Comparison of ENCODE assay signal across 13 cellular contexts in genomic region chr5:80187691-80188090, GRCh38.
DNase-seq lines count a peak whose midpoint lies in the region; ATAC-seq, FAIRE-seq and TF ChIP-seq lines count a peak whose summit lies in the region.
"Had no signal": no experiment of that assay in that cellular context is flagged by ENCODE, and none has a peak within 500 bp of the region (broad histone marks: within the 10 kb centered on the region; RNA-seq: fewer than 3 reads in every experiment).

No MANE protein-coding gene starts in this region.

- peaks cover 11% of the 10 kb centered on the region; the same call in 1 of the 2 replicates for H3K79me2 ChIP-seq in H9 (ENCODE audit: insufficient read depth, low read length)

- H3K27me3 Mint-ChIP-seq in CD4-positive, CD25-positive, alpha-beta regulatory T cell: peaks cover 4% of the 10 kb centered on the region
- no peaks in the 10 kb centered on the region for H3K27me3 Mint-ChIP-seq in H9 (ENCODE audit: low read depth)
- H3K27me3 Mint-ChIP-seq in activated naive CD8-positive, alpha-beta T cell: no peaks in the 10 kb centered on the region
- no peaks in the 10 kb centered on the region for H3K27me3 Mint-ChIP-seq in nephron progenitor cell (ENCODE audit: low read depth, poor library complexity)

- peaks cover 86% of the 10 kb centered on the region for H3K4me1 ChIP-seq in CD4-positive, CD25-positive, alpha-beta regulatory T cell (ENCODE audit: control insufficient read depth, insufficient read depth, low read length, poor library complexity, severe bottlenecking)
- H3K4me1 ChIP-seq in H9 (ENCODE audit: insufficient read depth, low read length) (peaks cover 26% of the 10 kb centered on the region), small intestine (ENCODE audit: control insufficient read depth in 2 of 2, insufficient read depth in 1 of 2, low read depth in 1 of 2, low read length in 1 of 2) (peaks cover 1 to 14% of the 10 kb centered on the region in 2 donors)

- FAIRE-seq in small intestine (lab: Jason Lieb, UNC): no peak
- FAIRE-seq: K562, RCC 7860 had no signal

- no CpG with 5 or more reads among the region's 6 CpGs for WGBS in H9 (ENCODE audit: extremely low coverage, insufficient read length, low lambda C conversion rate)
- 79 to 82% (median 81%) methylated on average over 6 of the region's 6 CpGs for WGBS in small intestine, 3 donors

- H2BK5ac ChIP-seq in H9 (ENCODE audit: insufficient read length, low read length): no peak overlapping the region

- H3K79me1 ChIP-seq in H9 (ENCODE audit: insufficient read depth, low read depth, low read length, poor library complexity, severe bottlenecking): peaks cover 2% of the 10 kb centered on the region

- peaks cover 16% of the 10 kb centered on the region for H3K36me3 Mint-ChIP-seq in CD4-positive, CD25-positive, alpha-beta regulatory T cell
- no peaks in the 10 kb centered on the region for H3K36me3 Mint-ChIP-seq in H9 (ENCODE audit: insufficient read depth in 1 of 3, low read depth in 3 of 3)
- peaks cover 3% of the 10 kb centered on the region for H3K36me3 Mint-ChIP-seq in activated naive CD8-positive, alpha-beta T cell
- peaks cover 12% of the 10 kb centered on the region for H3K36me3 Mint-ChIP-seq in nephron progenitor cell (ENCODE audit: low read depth)

- H3K56ac ChIP-seq in H9 (ENCODE audit: insufficient read length, low read depth, low read length): no peak overlapping the region

- no peak overlapping the region for H3K9ac ChIP-seq in H9 (ENCODE audit: extremely low read depth, insufficient read length, low read length)

- H4K5ac ChIP-seq in H9 (ENCODE audit: insufficient read length, low read depth, low read length): no peak overlapping the region

- no peaks in the 10 kb centered on the region for H3K27me3 ChIP-seq in CD4-positive, CD25-positive, alpha-beta regulatory T cell (ENCODE audit: control insufficient read depth, insufficient read depth, low read length)
- no peaks in the 10 kb centered on the region for H3K27me3 ChIP-seq in H9 (ENCODE audit: insufficient read depth, low read length)
- H3K27me3 ChIP-seq in small intestine (ENCODE audit: control insufficient read depth in 2 of 2, insufficient read depth in 2 of 2, low read length in 2 of 2): no peaks in the 10 kb centered on the region

- peak overlapping the region; percentile 9 to 75 (median 73) for H3K4me3 Mint-ChIP-seq in CD4-positive, CD25-positive, alpha-beta regulatory T cell
- H3K4me3 Mint-ChIP-seq in H9 (no peak overlapping the region; a peak in 1 of 5 replicates), nephron progenitor cell (no peak overlapping the region)
- H3K4me3 Mint-ChIP-seq in activated naive CD8-positive, alpha-beta T cell: peak overlapping the region; percentile 71

- no peak for ATAC-seq in CD4-positive, CD25-positive, alpha-beta regulatory T cell (ENCODE audit: low read depth in 2 of 2)
- ATAC-seq in sciatic nerve (no peak), GM21737 (IDR thresholded peaks at IDR 0.05; ENCODE audit: unreplicated experiment) (no peak)
- ATAC-seq: K562 had no signal

- no peak overlapping the region for H4K8ac ChIP-seq in H9 (replicated peaks; ENCODE audit: insufficient read length, low read depth, low read length)

- no peaks in the 10 kb centered on the region for H3K9me3 ChIP-seq in CD4-positive, CD25-positive, alpha-beta regulatory T cell (ENCODE audit: control insufficient read depth in 2 of 2, low read length in 2 of 2)
- H3K9me3 ChIP-seq in H9 (ENCODE audit: control insufficient read depth, low read depth, low read length) (no peaks in the 10 kb centered on the region), small intestine (ENCODE audit: control insufficient read depth, low read depth) (no peaks in the 10 kb centered on the region)

- H3K4me1 Mint-ChIP-seq in CD4-positive, CD25-positive, alpha-beta regulatory T cell: peaks cover 22 to 93% (median 81%) of the 10 kb centered on the region in 4 donors
- H3K4me1 Mint-ChIP-seq in H9: peaks cover 73 to 80% of the 10 kb centered on the region in 2 experiments
- H3K4me1 Mint-ChIP-seq in activated naive CD8-positive, alpha-beta T cell (ENCODE audit: low read depth): peaks cover 89% of the 10 kb centered on the region
- H3K4me1 Mint-ChIP-seq in nephron progenitor cell: peaks cover 85% of the 10 kb centered on the region

- no peak overlapping the region for H3K23ac ChIP-seq in H9 (ENCODE audit: insufficient read length, low read depth, low read length)

- peaks cover 0 to 1% (median 0%) of the 10 kb centered on the region in 7 donors for H3K9me3 Mint-ChIP-seq in CD4-positive, CD25-positive, alpha-beta regulatory T cell
- H3K9me3 Mint-ChIP-seq in H9: no peaks in the 10 kb centered on the region
- no peaks in the 10 kb centered on the region for H3K9me3 Mint-ChIP-seq in activated naive CD8-positive, alpha-beta T cell (ENCODE audit: low read depth)
- H3K9me3 Mint-ChIP-seq in nephron progenitor cell: no peaks in the 10 kb centered on the region

- no peak for TF ChIP-seq CTCF in H9 (conservative IDR thresholded peaks at IDR 0.05)
- TF ChIP-seq CTCF in nephron progenitor cell (IDR thresholded peaks at IDR 0.05): no peak

- H3K27ac Mint-ChIP-seq in CD4-positive, CD25-positive, alpha-beta regulatory T cell: peak overlapping the region; percentile 71 to 99 (median 99)
- H3K27ac Mint-ChIP-seq in H9 (peak overlapping the region; percentile 96 to 98 (median 97); a peak in 5 of 7 replicates), nephron progenitor cell (peak overlapping the region; percentile 79)
- peak overlapping the region; percentile 94 for H3K27ac Mint-ChIP-seq in activated naive CD8-positive, alpha-beta T cell

- no peak overlapping the region for H3K4ac ChIP-seq in H9 (ENCODE audit: low read depth, low read length)

- H4K20me1 ChIP-seq in H9 (ENCODE audit: control insufficient read depth, insufficient read depth, insufficient read length): no peaks in the 10 kb centered on the region

- H2BK20ac ChIP-seq in H9 (ENCODE audit: low read depth, low read length, poor library complexity, severe bottlenecking): no peak overlapping the region

- H3K23me2 ChIP-seq in H9 (ENCODE audit: insufficient read length, low read depth, low read length, poor library complexity, severe bottlenecking): no peaks in the 10 kb centered on the region

- H4K91ac ChIP-seq in H9 (ENCODE audit: insufficient read length, low read depth, low read length): no peak overlapping the region

- no peak overlapping the region for H3K18ac ChIP-seq in H9 (ENCODE audit: insufficient read length, low read depth, low read length)

- H2BK15ac ChIP-seq in H9 (ENCODE audit: low read depth, low read length): no peak overlapping the region

- H2AFZ ChIP-seq in H9 (ENCODE audit: low read length): no peak overlapping the region

- no peak overlapping the region for H3K4me2 ChIP-seq in H9 (ENCODE audit: insufficient read depth, insufficient read length, low read length)

- peak overlapping the region; percentile 75 for H3K27ac ChIP-seq in CD4-positive, CD25-positive, alpha-beta regulatory T cell (ENCODE audit: insufficient read depth, low read length, poor library complexity, severe bottlenecking)
- H3K27ac ChIP-seq in H9 (ENCODE audit: insufficient read length, low read depth, low read length): peak overlapping the region; percentile 28
- H3K27ac ChIP-seq in small intestine (ENCODE audit: low read depth in 1 of 2, low read length in 1 of 2): no peak overlapping the region

- intact Hi-C loops in sciatic nerve (cut with DNase I): no loop called here

- H2BK12ac ChIP-seq in H9 (ENCODE audit: insufficient read length, low read depth, low read length): no peak overlapping the region

- H3K4me3 ChIP-seq in CD4-positive, CD25-positive, alpha-beta regulatory T cell (ENCODE audit: low read depth, low read length): no peak overlapping the region
- H3K4me3 ChIP-seq in small intestine (ENCODE audit: low read depth in 1 of 2, low read length in 2 of 2): no peak overlapping the region
- H3K4me3 ChIP-seq: K562 had no signal

- no peak overlapping the region for H3K14ac ChIP-seq in H9 (ENCODE audit: insufficient read depth, low read length)

- H3T11ph ChIP-seq in H9 (ENCODE audit: low read length): no peak overlapping the region

- H2BK120ac ChIP-seq in H9 (ENCODE audit: low read depth, low read length, poor library complexity, severe bottlenecking): no peak overlapping the region

- DNase-seq in CD4-positive, CD25-positive, alpha-beta regulatory T cell: no peak
- no peak for DNase-seq in H9
- DNase-seq in nephron progenitor cell: no peak
- DNase-seq in small intestine: no peak
- DNase-seq in sciatic nerve (ENCODE audit: low spot score): no peak
- no peak for DNase-seq in NCI-H1048 (lab: John Stamatoyannopoulos, UW)
- DNase-seq: NCI-H2171; stimulated activated CD4-positive, alpha-beta T cell treated with anti-CD3 and anti-CD28 coated beads, Interleukin-4, amount 100 ng/mL, for 1 hour; stimulated activated naive CD4-positive, alpha-beta T cell treated with Interleukin-2 at 50 U/mL for 16 hours had no signal

- no peaks in the 10 kb centered on the region for H3K36me3 ChIP-seq in CD4-positive, CD25-positive, alpha-beta regulatory T cell (ENCODE audit: control insufficient read depth, insufficient read depth, low read length)
- no peaks in the 10 kb centered on the region for H3K36me3 ChIP-seq in small intestine (ENCODE audit: control insufficient read depth in 2 of 2, insufficient read depth in 2 of 2, low read length in 2 of 2)

- no peak overlapping the region for H2AK5ac ChIP-seq in H9 (ENCODE audit: insufficient read length, low read length)

Comparison
In these comparisons a context has a peak if more than half of its experiments do, and no peak if none do; other contexts are left out.
1. H3K27ac ChIP-seq: peak in CD4-positive, CD25-positive, alpha-beta regulatory T cell (single experiment) and H9 (single experiment); none in small intestine (0 of 2).
2. H3K4me3 Mint-ChIP-seq: peak in CD4-positive, CD25-positive, alpha-beta regulatory T cell (4 of 4) and activated naive CD8-positive, alpha-beta T cell (single experiment); none in H9 (0 of 2) and nephron progenitor cell (single experiment).
3. Peak in every context shown above with its lines, with median percentiles within 50 percentile points of each other: H3K27ac Mint-ChIP-seq.